Comparison of ENCODE assay signal across 1 cellular context in genomic region chr7:73980206-73980605, GRCh38.
TF ChIP-seq lines count a peak whose summit lies in the region.

No MANE protein-coding gene starts in this region.

TF ChIP-seq in HepG2, 621 proteins besides CTCF, POLR2A, EP300 and RAD21 (continued from another document and continues in another):
- TF ChIP-seq ZBTB44 (CRISPR knock-in tag; IDR thresholded peaks at IDR 0.05) = no peak
- TF ChIP-seq ZNF75D (CRISPR knock-in tag; IDR thresholded peaks at IDR 0.05; ENCODE audit: borderline replicate concordance) = no peak
- no peak for TF ChIP-seq PPARG (CRISPR knock-in tag; conservative IDR thresholded peaks at IDR 0.05)
- no peak for TF ChIP-seq ZFP62 (CRISPR knock-in tag; IDR thresholded peaks at IDR 0.05)
- no peak for TF ChIP-seq FOXP4 (CRISPR knock-in tag; IDR thresholded peaks at IDR 0.05)
- no peak for TF ChIP-seq ZNF367 (CRISPR knock-in tag; IDR thresholded peaks at IDR 0.05; ENCODE audit: borderline replicate concordance)
- TF ChIP-seq SOX13 (IDR thresholded peaks at IDR 0.05) = no peak
- TF ChIP-seq SOX13 (CRISPR knock-in tag; conservative IDR thresholded peaks at IDR 0.05 in 1 of 2, IDR thresholded peaks at IDR 0.05 in 1 of 2) = peak in 1 of 2 experiments; percentile 23; a peak in 1 of 4 replicates
- no peak for TF ChIP-seq ZSCAN25 (CRISPR knock-in tag; IDR thresholded peaks at IDR 0.05)
- TF ChIP-seq MYNN (CRISPR knock-in tag; IDR thresholded peaks at IDR 0.05; ENCODE audit: low read depth) = no peak
- no peak for TF ChIP-seq ZNF326 (CRISPR knock-in tag; IDR thresholded peaks at IDR 0.05; ENCODE audit: borderline replicate concordance)
- no peak for TF ChIP-seq HOXD1 (CRISPR knock-in tag; IDR thresholded peaks at IDR 0.05)
- TF ChIP-seq ZBTB7B (CRISPR knock-in tag; IDR thresholded peaks at IDR 0.05) = 0 out of 2 replicates have a peak, but pooled peaks have one; percentile 48
- no peak for TF ChIP-seq ZIK1 (CRISPR knock-in tag; IDR thresholded peaks at IDR 0.05; ENCODE audit: borderline replicate concordance, low read depth)
- no peak for TF ChIP-seq DZIP1 (CRISPR knock-in tag; IDR thresholded peaks at IDR 0.05)
- no peak for TF ChIP-seq ZNF598 (CRISPR knock-in tag; IDR thresholded peaks at IDR 0.05; ENCODE audit: borderline replicate concordance)
- no peak for TF ChIP-seq YEATS4 (CRISPR knock-in tag; IDR thresholded peaks at IDR 0.05; ENCODE audit: borderline replicate concordance)
- TF ChIP-seq NPAS2 (CRISPR knock-in tag; IDR thresholded peaks at IDR 0.05; ENCODE audit: borderline replicate concordance) = no peak
- no peak for TF ChIP-seq CSRNP1 (CRISPR knock-in tag; IDR thresholded peaks at IDR 0.05)
- TF ChIP-seq ZNF660 (CRISPR knock-in tag; IDR thresholded peaks at IDR 0.05; ENCODE audit: borderline replicate concordance, low read depth) = no peak
- TF ChIP-seq HNF4G (IDR thresholded peaks at IDR 0.05; ENCODE audit: borderline replicate concordance, low read depth, low read length) = peak; percentile 64; the same call in 1 of the 2 replicates
- peak; percentile 72; the same call in 1 of the 2 replicates for TF ChIP-seq HNF4G (CRISPR knock-in tag; IDR thresholded peaks at IDR 0.05; ENCODE audit: borderline replicate concordance, low read depth)
- peak; percentile 40; the same call in 1 of the 2 replicates for TF ChIP-seq KDM6A (CRISPR knock-in tag; IDR thresholded peaks at IDR 0.05; ENCODE audit: low read depth)
- peak; percentile 19; the same call in 1 of the 2 replicates for TF ChIP-seq FOXK1 (CRISPR knock-in tag; IDR thresholded peaks at IDR 0.05; ENCODE audit: borderline replicate concordance, low read depth)
- TF ChIP-seq ZNF816 (CRISPR knock-in tag; IDR thresholded peaks at IDR 0.05; ENCODE audit: borderline replicate concordance) = no peak
- TF ChIP-seq TERF1 (CRISPR knock-in tag; IDR thresholded peaks at IDR 0.05) = no peak
- TF ChIP-seq SNAPC2 (CRISPR knock-in tag; IDR thresholded peaks at IDR 0.05) = 0 out of 2 replicates have a peak, but pooled peaks have one; percentile 36
- TF ChIP-seq ZNF547 (CRISPR knock-in tag; IDR thresholded peaks at IDR 0.05) = no peak
- no peak for TF ChIP-seq ZNF33B (CRISPR knock-in tag; IDR thresholded peaks at IDR 0.05)
- TF ChIP-seq ZNF737 (CRISPR knock-in tag; IDR thresholded peaks at IDR 0.05; ENCODE audit: borderline replicate concordance) = no peak
- TF ChIP-seq RCOR2 (CRISPR knock-in tag; IDR thresholded peaks at IDR 0.05) = peak; percentile 24; the same call in 1 of the 2 replicates
- no peak for TF ChIP-seq MAX (IDR thresholded peaks at IDR 0.05)
- TF ChIP-seq PBX3 (CRISPR knock-in tag; IDR thresholded peaks at IDR 0.05; ENCODE audit: borderline replicate concordance) = no peak
- TF ChIP-seq PITX1 (CRISPR knock-in tag; IDR thresholded peaks at IDR 0.05) = peak; percentile 81; the same call in 1 of the 2 replicates
- TF ChIP-seq ZNF17 (CRISPR knock-in tag; IDR thresholded peaks at IDR 0.05) = no peak
- TF ChIP-seq RXRA (CRISPR knock-in tag; IDR thresholded peaks at IDR 0.05) = peak; percentile 40; the same call in 1 of the 2 replicates
- peak; percentile 74 for TF ChIP-seq RFX5 (IDR thresholded peaks at IDR 0.05; ENCODE audit: low read depth, low read length)
- no peak for TF ChIP-seq MED13 (CRISPR knock-in tag; IDR thresholded peaks at IDR 0.05)
- no peak for TF ChIP-seq ZFP1 (CRISPR knock-in tag; IDR thresholded peaks at IDR 0.05)
- no peak for TF ChIP-seq TOPORS (CRISPR knock-in tag; IDR thresholded peaks at IDR 0.05)
- TF ChIP-seq KDM1A (CRISPR knock-in tag; IDR thresholded peaks at IDR 0.05) = no peak
- TF ChIP-seq ATF2 (CRISPR knock-in tag; IDR thresholded peaks at IDR 0.05) = no peak
- TF ChIP-seq PRPF4 (IDR thresholded peaks at IDR 0.05; ENCODE audit: low read depth, low read length, poor library complexity, severe bottlenecking) = no peak
- TF ChIP-seq ZNF24 (IDR thresholded peaks at IDR 0.05) = no peak
- no peak for TF ChIP-seq ZNF225 (CRISPR knock-in tag; IDR thresholded peaks at IDR 0.05)
- no peak for TF ChIP-seq ZNF251 (CRISPR knock-in tag; IDR thresholded peaks at IDR 0.05)
- no peak for TF ChIP-seq ZNF512 (CRISPR knock-in tag; IDR thresholded peaks at IDR 0.05)
- no peak for TF ChIP-seq SP2 (CRISPR knock-in tag; IDR thresholded peaks at IDR 0.05)
- no peak for TF ChIP-seq PAWR (CRISPR knock-in tag; IDR thresholded peaks at IDR 0.05; ENCODE audit: borderline replicate concordance)
- 0 out of 2 replicates have a peak, but pooled peaks have one; percentile 27 for TF ChIP-seq ZKSCAN8 (CRISPR knock-in tag; IDR thresholded peaks at IDR 0.05; ENCODE audit: borderline replicate concordance)
- no peak for TF ChIP-seq TOE1 (CRISPR knock-in tag; IDR thresholded peaks at IDR 0.05)
- TF ChIP-seq BORCS8-MEF2B (CRISPR knock-in tag; IDR thresholded peaks at IDR 0.05) = no peak
- no peak for TF ChIP-seq RFXANK (CRISPR knock-in tag; IDR thresholded peaks at IDR 0.05)
